In the genomic region with DNA sequence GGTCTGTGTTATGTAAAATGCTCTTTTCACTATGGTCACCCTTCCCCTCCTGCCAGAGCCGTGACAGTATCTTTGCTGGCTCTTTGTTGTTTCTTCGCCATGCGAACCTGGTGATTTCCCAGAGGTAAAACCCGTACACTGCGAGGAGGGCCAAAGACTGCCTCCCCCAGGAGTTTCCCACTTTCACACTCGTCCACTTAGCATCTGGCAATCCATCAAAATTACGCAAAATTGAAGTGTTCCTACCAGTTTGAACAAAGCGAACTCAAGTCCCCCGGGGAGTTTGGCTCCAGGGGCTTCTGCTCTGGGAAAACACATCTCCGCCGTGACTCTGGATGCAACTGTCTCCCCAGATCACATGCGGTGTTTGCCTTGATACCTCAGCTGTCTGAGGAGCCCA, we compare ENCODE assay signal across 15 cellular contexts.
"Had no signal": no experiment of that assay in that cellular context is flagged by ENCODE, and none has a peak within 500 bp of the region (broad histone marks: within the 10 kb centered on the region; RNA-seq: fewer than 3 reads in every experiment).

No MANE protein-coding gene starts in this region.

- H3K27me3 ChIP-seq: body of pancreas, ovary, testis had no signal

- H3K27ac ChIP-seq: body of pancreas, coronary artery, ovary, testis had no signal

- FAIRE-seq: kidney had no signal

- H3K4me3 ChIP-seq: body of pancreas, coronary artery, ovary, testis had no signal

- ATAC-seq: activated T-helper 17 cell treated with anti-CD3 and anti-CD28 coated beads, Interleukin-2, amount 50 U/mL, for 72 hours; body of pancreas; left ventricle myocardium superior; stimulated activated naive CD8-positive, alpha-beta T cell treated with anti-CD3 and anti-CD28 coated beads, Interleukin-15, amount 100 ng/mL, for 72 hours had no signal

- DNase-seq: activated CD4-positive, alpha-beta memory T cell treated with anti-CD3 and anti-CD28 coated beads for 36 hours; activated naive CD4-positive, alpha-beta T cell treated with anti-CD3 and anti-CD28 coated beads, Interleukin-2, amount 10 ng/mL, durations not matched to agents 7 days and 5 days; body of pancreas; central memory CD4-positive, alpha-beta T cell; effector CD8-positive, alpha-beta T cell; foreskin melanocyte; kidney; left ventricle myocardium superior; ovary; stimulated activated CD4-positive, alpha-beta T cell treated with anti-CD3 and anti-CD28 coated beads, Interleukin-4, amount 100 ng/mL, for 1 hour; stimulated activated naive CD8-positive, alpha-beta T cell treated with anti-CD3 and anti-CD28 coated beads, Interleukin-15, amount 100 ng/mL, for 72 hours; T-helper 9 cell; testis had no signal

- H3K9me3 ChIP-seq: body of pancreas, ovary, testis had no signal

- H3K36me3 ChIP-seq: ovary had no signal
